Comparison of ENCODE assay signal across 1 cellular context in the genomic region with DNA sequence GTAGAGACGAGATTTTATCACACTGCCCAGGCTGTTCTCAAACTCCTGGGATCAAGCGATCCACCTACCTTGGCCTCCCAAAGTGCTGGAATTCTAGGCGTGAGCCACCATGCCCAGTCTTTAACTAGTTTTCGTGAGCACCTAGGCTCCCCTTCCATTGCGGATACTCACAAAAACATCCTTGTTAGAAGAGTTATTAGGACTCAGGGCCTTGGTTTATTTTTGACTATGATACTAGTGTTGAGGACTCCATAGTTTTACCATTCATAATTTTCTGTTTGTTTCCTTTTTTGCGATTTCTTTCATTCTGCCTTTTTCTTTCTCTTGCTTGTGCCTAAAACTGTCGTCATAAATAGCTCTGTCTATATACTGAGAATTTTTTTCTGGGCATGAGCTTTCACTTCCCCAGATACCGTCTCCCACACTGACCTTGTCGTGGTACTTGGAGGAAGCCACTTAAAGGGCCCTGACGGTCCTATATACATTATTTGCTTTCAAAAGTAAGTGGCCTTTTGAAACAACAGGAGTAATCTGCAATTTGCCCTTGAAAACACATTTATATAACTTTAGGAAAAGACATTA.
TF ChIP-seq lines count a peak whose summit lies in the region.

No MANE protein-coding gene starts in this region.

TF ChIP-seq in GM23338, 12 proteins besides CTCF, POLR2A, EP300 and RAD21 (continued from another document):
- TF ChIP-seq EZH2 (IDR thresholded peaks at IDR 0.05; ENCODE audit: low read depth, unreplicated experiment): no peak
